In genomic region chr1:8510041-8510823, GRCh38 we compare ENCODE assay signal across 8 cellular contexts.
DNase-seq lines count a peak whose midpoint lies in the region; ATAC-seq lines count a peak whose summit lies in the region.

No MANE protein-coding gene starts in this region.

- H3K9ac ChIP-seq in BLaER1 treated with 17β-estradiol and CSF1 and Interleukin-3, amounts not matched to agents 10 nM and 100 nM: peak overlapping the region in 10 of 11 experiments; percentile 3 to 50 (median 26); a peak in 12 of 22 replicates
- H3K9ac ChIP-seq in mesendoderm (ENCODE audit: low read length): no peak overlapping the region

- H3K56ac ChIP-seq in mesendoderm (ENCODE audit: low read length): no peak overlapping the region

- peaks cover 40 to 80% (median 74%) of the 10 kb centered on the region in 11 experiments for H3K36me3 ChIP-seq in BLaER1 treated with 17β-estradiol and CSF1 and Interleukin-3, amounts not matched to agents 10 nM and 100 nM
- H3K36me3 ChIP-seq in thymus (ENCODE audit: control insufficient read depth, insufficient read depth) (no peaks in the 10 kb centered on the region), mesendoderm (ENCODE audit: control insufficient read depth, insufficient read depth, low read length) (no peaks in the 10 kb centered on the region)

- H3K4me2 ChIP-seq in BLaER1 treated with 17β-estradiol and CSF1 and Interleukin-3, amounts not matched to agents 10 nM and 100 nM: peak overlapping the region; percentile 42 to 81 (median 72)
- H3K4me2 ChIP-seq in mesendoderm (ENCODE audit: low read length): no peak overlapping the region

- H2BK120ac ChIP-seq in mesendoderm (ENCODE audit: low read depth, low read length): no peak overlapping the region

- peak overlapping the region; percentile 69 for H3K27ac Mint-ChIP-seq in dendritic cell treated with granulocyte-macrophage colony-stimulating factor and Interleukin-4, amounts not matched to agents 40 ng/mL and 50 ng/mL, for 4 days
- H3K27ac Mint-ChIP-seq in natural killer cell treated with Interleukin-12 subunit alpha and Interleukin-12 subunit beta and Interleukin-15 and Interleukin-18, amount 100 ng/mL, for 72 hours: peak overlapping the region in 1 of 2 donors; percentile 38

- WGBS in thymus: 17% methylated on average over 9 of the region's 9 CpGs
- no CpG with 5 or more reads among the region's 9 CpGs for WGBS in mesendoderm (ENCODE audit: extremely low coverage, insufficient coverage, low lambda C conversion rate)

- no peaks in the 10 kb centered on the region for H3K27me3 Mint-ChIP-seq in dendritic cell treated with granulocyte-macrophage colony-stimulating factor and Interleukin-4, amounts not matched to agents 40 ng/mL and 50 ng/mL, for 4 days
- no peaks in the 10 kb centered on the region for H3K27me3 Mint-ChIP-seq in natural killer cell treated with Interleukin-12 subunit alpha and Interleukin-12 subunit beta and Interleukin-15 and Interleukin-18, amount 100 ng/mL, for 72 hours

- peak overlapping the region in 4 of 10 experiments; percentile 6 to 33 (median 18); a peak in 2 of 20 replicates for H3K4me3 ChIP-seq in BLaER1 treated with 17β-estradiol and CSF1 and Interleukin-3, amounts not matched to agents 10 nM and 100 nM
- H3K4me3 ChIP-seq in thymus (ENCODE audit: low read length) (no peak overlapping the region), mesendoderm (ENCODE audit: low read length) (no peak overlapping the region)

- H3K23ac ChIP-seq in mesendoderm (ENCODE audit: low read length): no peak overlapping the region

- H3K9me3 ChIP-seq in BLaER1 treated with 17β-estradiol and CSF1 and Interleukin-3, amounts not matched to agents 10 nM and 100 nM (replicated peaks in 1 of 11): peaks cover 0 to 4% (median 0%) of the 10 kb centered on the region in 11 experiments; a peak in 1 of 22 replicates
- H3K9me3 ChIP-seq in thymus (ENCODE audit: control insufficient read depth): no peaks in the 10 kb centered on the region

- DNase-seq in T-helper 1 cell (peak in 3 of 5 donors; percentile 21 to 32 (median 30)), mesendoderm (no peak), SHP77 treated with DMSO at 0.1 percent for 48 hours (lab: John Stamatoyannopoulos, UW) (no peak)
- DNase-seq in natural killer cell treated with Interleukin-12 subunit alpha and Interleukin-12 subunit beta and Interleukin-15 and Interleukin-18, amount 100 ng/mL, for 72 hours (ENCODE audit: low spot score): no peak

- H3K4ac ChIP-seq in mesendoderm (ENCODE audit: low read depth, low read length): no peak overlapping the region

- no peak overlapping the region for H2BK15ac ChIP-seq in mesendoderm (replicated peaks; ENCODE audit: low read depth)

- H4K20me1 ChIP-seq in BLaER1 treated with 17β-estradiol and CSF1 and Interleukin-3, amounts not matched to agents 10 nM and 100 nM: peaks cover 0 to 52% (median 16%) of the 10 kb centered on the region in 11 experiments; a peak in 14 of 22 replicates

- no peaks in the 10 kb centered on the region for H3K9me3 Mint-ChIP-seq in dendritic cell treated with granulocyte-macrophage colony-stimulating factor and Interleukin-4, amounts not matched to agents 40 ng/mL and 50 ng/mL, for 4 days
- no peaks in the 10 kb centered on the region for H3K9me3 Mint-ChIP-seq in natural killer cell treated with Interleukin-12 subunit alpha and Interleukin-12 subunit beta and Interleukin-15 and Interleukin-18, amount 100 ng/mL, for 72 hours

- peak overlapping the region; percentile 24 for H3K4me3 Mint-ChIP-seq in dendritic cell treated with granulocyte-macrophage colony-stimulating factor and Interleukin-4, amounts not matched to agents 40 ng/mL and 50 ng/mL, for 4 days
- peak overlapping the region; percentile 4 for H3K4me3 Mint-ChIP-seq in natural killer cell treated with Interleukin-12 subunit alpha and Interleukin-12 subunit beta and Interleukin-15 and Interleukin-18, amount 100 ng/mL, for 72 hours

- peak overlapping the region in 9 of 11 experiments; percentile 0 to 57 (median 31); a peak in 18 of 22 replicates for H3K27ac ChIP-seq in BLaER1 treated with 17β-estradiol and CSF1 and Interleukin-3, amounts not matched to agents 10 nM and 100 nM
- peak overlapping the region; percentile 73 for H3K27ac ChIP-seq in thymus (ENCODE audit: low read depth)
- no peak overlapping the region for H3K27ac ChIP-seq in mesendoderm (ENCODE audit: low read depth, low read length)

- H3K79me2 ChIP-seq in mesendoderm (ENCODE audit: control insufficient read depth, insufficient read depth, low read length): no peaks in the 10 kb centered on the region

- H4K8ac ChIP-seq in mesendoderm (ENCODE audit: low read depth, low read length): no peak overlapping the region

- peaks cover 36 to 72% (median 59%) of the 10 kb centered on the region in 10 experiments for H3K4me1 ChIP-seq in BLaER1 treated with 17β-estradiol and CSF1 and Interleukin-3, amounts not matched to agents 10 nM and 100 nM
- H3K4me1 ChIP-seq in thymus (ENCODE audit: control insufficient read depth, insufficient read depth, low read length) (peaks cover 17% of the 10 kb centered on the region), mesendoderm (ENCODE audit: control insufficient read depth, low read depth, low read length) (no peaks in the 10 kb centered on the region)

- intact Hi-C loops in dendritic cell treated with granulocyte-macrophage colony-stimulating factor and Interleukin-4, amounts not matched to agents 40 ng/mL and 50 ng/mL, for 4 days (cut with micrococcal nuclease): no loop called here

- no peaks in the 10 kb centered on the region for H3K27me3 ChIP-seq in BLaER1 treated with 17β-estradiol and CSF1 and Interleukin-3, amounts not matched to agents 10 nM and 100 nM
- no peaks in the 10 kb centered on the region for H3K27me3 ChIP-seq in thymus (ENCODE audit: control insufficient read depth, insufficient read depth)
- H3K27me3 ChIP-seq in mesendoderm (ENCODE audit: insufficient read depth, low read length, poor library complexity): no peaks in the 10 kb centered on the region

- no peak overlapping the region for H3K18ac ChIP-seq in mesendoderm (ENCODE audit: low read length)

- ATAC-seq in natural killer cell treated with Interleukin-12 subunit alpha and Interleukin-12 subunit beta and Interleukin-15 and Interleukin-18, amount 100 ng/mL, for 72 hours: no peak
- ATAC-seq in GM21786 (IDR thresholded peaks at IDR 0.05; ENCODE audit: unreplicated experiment): no peak

- H2AK5ac ChIP-seq in mesendoderm (ENCODE audit: low read length): no peak overlapping the region

- peaks cover 30% of the 10 kb centered on the region for H3K4me1 Mint-ChIP-seq in dendritic cell treated with granulocyte-macrophage colony-stimulating factor and Interleukin-4, amounts not matched to agents 40 ng/mL and 50 ng/mL, for 4 days (ENCODE audit: low read depth)
- H3K4me1 Mint-ChIP-seq in natural killer cell treated with Interleukin-12 subunit alpha and Interleukin-12 subunit beta and Interleukin-15 and Interleukin-18, amount 100 ng/mL, for 72 hours (ENCODE audit: low read depth in 2 of 2): peaks cover 11 to 15% of the 10 kb centered on the region in 2 donors

- H4K5ac ChIP-seq in mesendoderm (ENCODE audit: low read length): no peak overlapping the region

- peaks cover 50% of the 10 kb centered on the region for H3K36me3 Mint-ChIP-seq in dendritic cell treated with granulocyte-macrophage colony-stimulating factor and Interleukin-4, amounts not matched to agents 40 ng/mL and 50 ng/mL, for 4 days (ENCODE audit: low read depth)
- H3K36me3 Mint-ChIP-seq in natural killer cell treated with Interleukin-12 subunit alpha and Interleukin-12 subunit beta and Interleukin-15 and Interleukin-18, amount 100 ng/mL, for 72 hours: no peaks in the 10 kb centered on the region

- no peaks in the 10 kb centered on the region for H3K79me1 ChIP-seq in mesendoderm (ENCODE audit: low read length)

- H2BK5ac ChIP-seq in mesendoderm (ENCODE audit: low read length): no peak overlapping the region

Comparison
In these comparisons a context has a peak if more than half of its experiments do, and no peak if none do; other contexts are left out.
1. DNase-seq: peak in T-helper 1 cell (3 of 5); none in natural killer cell treated with Interleukin-12 subunit alpha and Interleukin-12 subunit beta and Interleukin-15 and Interleukin-18, amount 100 ng/mL, for 72 hours (single experiment), mesendoderm (single experiment) and SHP77 treated with DMSO at 0.1 percent for 48 hours (single experiment).